Comparison of ENCODE assay signal across 10 cellular contexts in genomic region chr10:103273026-103273425, GRCh38. TPM values are rescaled to one million over a fixed set of nuclear protein-coding genes. Genes with fewer than 3 reads are reported as not detected.
A peak's percentile ranks its signal among the peaks of the same experiment; 100 is the strongest.
DNase-seq lines count a peak whose midpoint lies in the region; ATAC-seq and TF ChIP-seq lines count a peak whose summit lies in the region.
"Had no signal": no experiment of that assay in that cellular context is flagged by ENCODE, and none has a peak within 500 bp of the region (broad histone marks: within the 10 kb centered on the region; RNA-seq: fewer than 3 reads in every experiment).

No MANE protein-coding gene starts in this region.

- H3K27me3 ChIP-seq in hepatocyte, result peaks cover 30% of the 10 kb centered on the region

- no peaks in the 10 kb centered on the region for H3K36me3 ChIP-seq in hepatocyte (replicated peaks; ENCODE audit: insufficient read depth, low read depth)
- H3K36me3 ChIP-seq: stomach had no signal

- no peaks in the 10 kb centered on the region for H3K4me1 Mint-ChIP-seq in natural killer cell treated with Interleukin-12 subunit alpha and Interleukin-12 subunit beta and Interleukin-15 and Interleukin-18, amount 100 ng/mL, for 72 hours (ENCODE audit: low read depth in 2 of 2)
- H3K4me1 Mint-ChIP-seq: CD4-positive, CD25-positive, alpha-beta regulatory T cell had no signal

- no peak overlapping the region for H3K27ac ChIP-seq in hepatocyte
- H3K27ac ChIP-seq: stomach had no signal

- H4K20me1 ChIP-seq in hepatocyte (ENCODE audit: insufficient read depth, poor library complexity, severe bottlenecking), result no peaks in the 10 kb centered on the region

- 39% methylated on average over 4 of the region's 4 CpGs for WGBS in hepatocyte (ENCODE audit: low lambda C conversion rate, missing lambda C conversion rate)

- TF ChIP-seq CTCF in hepatocyte (IDR thresholded peaks at IDR 0.05; ENCODE audit: poor library complexity), result no peak

- no peak overlapping the region for H3K4me2 ChIP-seq in hepatocyte

- H3K36me3 Mint-ChIP-seq in natural killer cell treated with Interleukin-12 subunit alpha and Interleukin-12 subunit beta and Interleukin-15 and Interleukin-18, amount 100 ng/mL, for 72 hours, result no peaks in the 10 kb centered on the region
- H3K36me3 Mint-ChIP-seq: CD4-positive, CD25-positive, alpha-beta regulatory T cell had no signal

- peak; percentile 99 for DNase-seq in A172 (ENCODE audit: low spot score)
- peak; percentile 89 for DNase-seq in HS-27A (ENCODE audit: low read depth)
- peak; percentile 95 for DNase-seq in amniotic stem cell (lab: John Stamatoyannopoulos, UW)
- peak; percentile 16 for DNase-seq in hepatocyte (ENCODE audit: low spot score)
- no peak for DNase-seq in Kasumi-1 (lab: John Stamatoyannopoulos, UW)
- no peak for DNase-seq in NCI-H526 treated with DMSO at 0.1 percent for 48 hours (lab: John Stamatoyannopoulos, UW)
- DNase-seq in natural killer cell treated with Interleukin-12 subunit alpha and Interleukin-12 subunit beta and Interleukin-15 and Interleukin-18, amount 100 ng/mL, for 72 hours (ENCODE audit: low spot score), result no peak
- DNase-seq: CD4-positive, CD25-positive, alpha-beta regulatory T cell; stomach had no signal

- no peak for ATAC-seq in GM21515 (IDR thresholded peaks at IDR 0.05; ENCODE audit: unreplicated experiment)
- no peak for ATAC-seq in natural killer cell treated with Interleukin-12 subunit alpha and Interleukin-12 subunit beta and Interleukin-15 and Interleukin-18, amount 100 ng/mL, for 72 hours

- H3K4me1 ChIP-seq in hepatocyte (ENCODE audit: insufficient read depth), result no peaks in the 10 kb centered on the region

- no peaks in the 10 kb centered on the region for H3K9me2 ChIP-seq in hepatocyte (replicated peaks; ENCODE audit: insufficient read depth)

- no peak overlapping the region for H3K4me3 ChIP-seq in hepatocyte
- H3K4me3 ChIP-seq: stomach had no signal

- H3K4me3 Mint-ChIP-seq in natural killer cell treated with Interleukin-12 subunit alpha and Interleukin-12 subunit beta and Interleukin-15 and Interleukin-18, amount 100 ng/mL, for 72 hours, result no peak overlapping the region

- no peak overlapping the region for H3K27ac Mint-ChIP-seq in natural killer cell treated with Interleukin-12 subunit alpha and Interleukin-12 subunit beta and Interleukin-15 and Interleukin-18, amount 100 ng/mL, for 72 hours
- H3K27ac Mint-ChIP-seq: CD4-positive, CD25-positive, alpha-beta regulatory T cell had no signal

- H3K9me3 ChIP-seq in hepatocyte (ENCODE audit: low read depth), result no peaks in the 10 kb centered on the region

- H3K79me2 ChIP-seq in hepatocyte, result no peaks in the 10 kb centered on the region

- H2AFZ ChIP-seq in hepatocyte, result no peak overlapping the region

- peaks cover 30 to 32% of the 10 kb centered on the region in 2 donors for H3K27me3 Mint-ChIP-seq in natural killer cell treated with Interleukin-12 subunit alpha and Interleukin-12 subunit beta and Interleukin-15 and Interleukin-18, amount 100 ng/mL, for 72 hours

- H3K9me3 Mint-ChIP-seq in natural killer cell treated with Interleukin-12 subunit alpha and Interleukin-12 subunit beta and Interleukin-15 and Interleukin-18, amount 100 ng/mL, for 72 hours, result no peaks in the 10 kb centered on the region
- H3K9me3 Mint-ChIP-seq: CD4-positive, CD25-positive, alpha-beta regulatory T cell had no signal

RNA-seq across cellular contexts. Expression of gene INA, which starts 3.9 kb away (rescaled TPM):
- total RNA-seq in A172 (2014; rRNA removed; shearing (Covaris generic)), result not detected in 2 replicates
- 0.16 and 0.93 TPM in 2 replicates for total RNA-seq in hepatocyte
- 0.71 TPM in 1 of 2 replicates, not detected in the other for polyA plus RNA-seq in hepatocyte
- total RNA-seq in natural killer cell treated with Interleukin-12 subunit alpha and Interleukin-12 subunit beta and Interleukin-15 and Interleukin-18, amount 100 ng/mL, for 72 hours, result under 1 TPM in 1 of 2 donors, not detected in 1; 0.14 TPM
- total RNA-seq: CD4-positive, CD25-positive, alpha-beta regulatory T cell had no signal
- polyA plus RNA-seq: CD4-positive, CD25-positive, alpha-beta regulatory T cell had no signal

RNA-seq across cellular contexts. Expression of gene RPEL1, which starts 27.3 kb away (rescaled TPM):
- 0.05 and 0.17 TPM in 2 replicates for total RNA-seq in A172 (2014; rRNA removed; shearing (Covaris generic))
- total RNA-seq in hepatocyte, result 0.10 TPM in 1 of 2 replicates, not detected in the other
- not detected in 2 replicates for polyA plus RNA-seq in hepatocyte
- not detected for total RNA-seq in natural killer cell treated with Interleukin-12 subunit alpha and Interleukin-12 subunit beta and Interleukin-15 and Interleukin-18, amount 100 ng/mL, for 72 hours
- total RNA-seq: CD4-positive, CD25-positive, alpha-beta regulatory T cell; stomach had no signal
- polyA plus RNA-seq: stomach had no signal

Comparison
In these comparisons a context has a peak if more than half of its experiments do, and no peak if none do; other contexts are left out.
1. DNase-seq: peak in A172 (single experiment), HS-27A (single experiment), amniotic stem cell (single experiment) and hepatocyte (single experiment); none in Kasumi-1 (0 of 2), NCI-H526 treated with DMSO at 0.1 percent for 48 hours (single experiment) and natural killer cell treated with Interleukin-12 subunit alpha and Interleukin-12 subunit beta and Interleukin-15 and Interleukin-18, amount 100 ng/mL, for 72 hours (single experiment).